Comparison of ENCODE assay signal across 7 cellular contexts in the genomic region with DNA sequence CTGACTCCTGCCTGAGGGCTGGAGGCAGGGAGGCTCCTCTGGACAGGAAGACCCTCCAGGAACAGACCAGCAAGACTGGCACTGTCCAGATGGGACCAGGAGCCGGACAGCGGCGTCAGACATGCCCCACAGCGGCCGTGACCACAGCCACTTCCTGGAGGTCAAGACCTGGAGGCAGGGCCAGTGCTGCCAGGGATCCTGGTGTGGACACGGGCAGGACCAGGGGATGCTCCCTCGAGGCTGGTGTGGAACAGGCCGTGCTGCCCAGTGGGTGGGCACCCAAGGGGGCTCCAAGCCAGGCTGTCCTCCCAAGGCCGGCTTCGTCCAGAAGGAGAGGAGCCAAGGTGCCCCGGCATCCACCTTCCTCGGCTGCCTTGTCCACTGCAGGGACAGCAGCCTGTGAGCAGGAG. TPM values are rescaled to one million over a fixed set of nuclear protein-coding genes. Genes with fewer than 3 reads are reported as not detected.
DNase-seq lines count a peak whose midpoint lies in the region; TF ChIP-seq lines count a peak whose summit lies in the region.

No MANE protein-coding gene starts in this region.

- peak overlapping the region in 1 of 2 donors; percentile 30 for H3K9ac ChIP-seq in liver (ENCODE audit: low read depth in 1 of 2, low read length in 2 of 2)

- TF ChIP-seq RAD21 in liver (IDR thresholded peaks at IDR 0.05), result no peak

- H3K9me3 ChIP-seq in MG63 (no peaks in the 10 kb centered on the region), ascending aorta (no peaks in the 10 kb centered on the region), liver (ENCODE audit: control insufficient read depth in 4 of 4, low read length in 3 of 4) (no peaks in the 10 kb centered on the region), tibial artery (no peaks in the 10 kb centered on the region)

- no peaks in the 10 kb centered on the region for H3K36me3 ChIP-seq in MG63
- no peaks in the 10 kb centered on the region for H3K36me3 ChIP-seq in ascending aorta
- H3K36me3 ChIP-seq in liver (ENCODE audit: control insufficient read depth in 4 of 4, insufficient read depth in 3 of 4, low read depth in 1 of 4, low read length in 3 of 4), result no peaks in the 10 kb centered on the region
- no peaks in the 10 kb centered on the region for H3K36me3 ChIP-seq in tibial artery

- 71% methylated on average over 12 of the region's 12 CpGs for WGBS in liver

- H3K4me3 ChIP-seq in MG63 (no peak overlapping the region), ascending aorta (no peak overlapping the region), liver (ENCODE audit: low read depth in 1 of 3, low read length in 3 of 3) (no peak overlapping the region), tibial artery (no peak overlapping the region)

- TF ChIP-seq CTCF in ascending aorta (IDR thresholded peaks at IDR 0.05) (no peak), liver (IDR thresholded peaks at IDR 0.05; ENCODE audit: low read depth, low read length, missing input control) (no peak), tibial artery (IDR thresholded peaks at IDR 0.05) (no peak)

- no peaks in the 10 kb centered on the region for H3K27me3 ChIP-seq in MG63
- H3K27me3 ChIP-seq in ascending aorta, result no peaks in the 10 kb centered on the region
- H3K27me3 ChIP-seq in liver (ENCODE audit: control insufficient read depth in 4 of 4, insufficient read depth in 4 of 4, low read length in 3 of 4), result no peaks in the 10 kb centered on the region
- H3K27me3 ChIP-seq in tibial artery, result no peaks in the 10 kb centered on the region

- H3K27ac ChIP-seq in ascending aorta (peak overlapping the region; percentile 84 to 93), liver (ENCODE audit: low read depth in 1 of 2, low read length in 2 of 2) (peak overlapping the region; percentile 60 to 82), tibial artery (peak overlapping the region; percentile 73 to 80)

- intact Hi-C loops in ascending aorta (cut with DNase I), result no loop called here
- intact Hi-C loops in tibial artery (cut with DNase I; ENCODE audit: low total_unique reads), result no loop called here

- DNase-seq in MG63, result peak; percentile 85
- no peak for DNase-seq in ascending aorta (ENCODE audit: low spot score in 2 of 2)
- DNase-seq in tibial artery, result peak in 1 of 2 donors; percentile 77
- DNase-seq in stimulated activated CD4-positive, alpha-beta T cell treated with anti-CD3 and anti-CD28 coated beads, Interleukin-15, amount 100 ng/mL, for 24 hours, result no peak
- no peak for DNase-seq in activated CD4-positive, CD25-positive, alpha-beta regulatory T cell (lab: John Stamatoyannopoulos, UW)
- no peak for DNase-seq in dedifferentiated amniotic fluid mesenchymal stem cell (ENCODE audit: extremely low spot score)

- peaks cover 25 to 33% of the 10 kb centered on the region in 2 donors for H3K4me1 ChIP-seq in ascending aorta
- H3K4me1 ChIP-seq in liver (ENCODE audit: control insufficient read depth in 4 of 4, insufficient read depth in 4 of 4, low read length in 3 of 4), result peaks cover 4 to 19% (median 12%) of the 10 kb centered on the region in 4 donors
- peaks cover 9 to 46% (median 34%) of the 10 kb centered on the region in 4 donors for H3K4me1 ChIP-seq in tibial artery

TF ChIP-seq in liver, 16 proteins besides CTCF, POLR2A, EP300 and RAD21:
- no peak for TF ChIP-seq FOXA1 (IDR thresholded peaks at IDR 0.05)
- no peak for TF ChIP-seq TAF1 (conservative IDR thresholded peaks at IDR 0.05)
- no peak for TF ChIP-seq JUND (IDR thresholded peaks at IDR 0.05)
- TF ChIP-seq, protein P1, sequence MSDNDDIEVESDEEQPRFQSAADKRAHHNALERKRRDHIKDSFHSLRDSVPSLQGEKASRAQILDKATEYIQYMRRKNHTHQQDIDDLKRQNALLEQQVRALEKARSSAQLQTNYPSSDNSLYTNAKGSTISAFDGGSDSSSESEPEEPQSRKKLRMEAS (IDR thresholded peaks at IDR 0.05), result no peak
- TF ChIP-seq HNF4G (IDR thresholded peaks at IDR 0.05), result no peak
- TF ChIP-seq, protein P2, sequence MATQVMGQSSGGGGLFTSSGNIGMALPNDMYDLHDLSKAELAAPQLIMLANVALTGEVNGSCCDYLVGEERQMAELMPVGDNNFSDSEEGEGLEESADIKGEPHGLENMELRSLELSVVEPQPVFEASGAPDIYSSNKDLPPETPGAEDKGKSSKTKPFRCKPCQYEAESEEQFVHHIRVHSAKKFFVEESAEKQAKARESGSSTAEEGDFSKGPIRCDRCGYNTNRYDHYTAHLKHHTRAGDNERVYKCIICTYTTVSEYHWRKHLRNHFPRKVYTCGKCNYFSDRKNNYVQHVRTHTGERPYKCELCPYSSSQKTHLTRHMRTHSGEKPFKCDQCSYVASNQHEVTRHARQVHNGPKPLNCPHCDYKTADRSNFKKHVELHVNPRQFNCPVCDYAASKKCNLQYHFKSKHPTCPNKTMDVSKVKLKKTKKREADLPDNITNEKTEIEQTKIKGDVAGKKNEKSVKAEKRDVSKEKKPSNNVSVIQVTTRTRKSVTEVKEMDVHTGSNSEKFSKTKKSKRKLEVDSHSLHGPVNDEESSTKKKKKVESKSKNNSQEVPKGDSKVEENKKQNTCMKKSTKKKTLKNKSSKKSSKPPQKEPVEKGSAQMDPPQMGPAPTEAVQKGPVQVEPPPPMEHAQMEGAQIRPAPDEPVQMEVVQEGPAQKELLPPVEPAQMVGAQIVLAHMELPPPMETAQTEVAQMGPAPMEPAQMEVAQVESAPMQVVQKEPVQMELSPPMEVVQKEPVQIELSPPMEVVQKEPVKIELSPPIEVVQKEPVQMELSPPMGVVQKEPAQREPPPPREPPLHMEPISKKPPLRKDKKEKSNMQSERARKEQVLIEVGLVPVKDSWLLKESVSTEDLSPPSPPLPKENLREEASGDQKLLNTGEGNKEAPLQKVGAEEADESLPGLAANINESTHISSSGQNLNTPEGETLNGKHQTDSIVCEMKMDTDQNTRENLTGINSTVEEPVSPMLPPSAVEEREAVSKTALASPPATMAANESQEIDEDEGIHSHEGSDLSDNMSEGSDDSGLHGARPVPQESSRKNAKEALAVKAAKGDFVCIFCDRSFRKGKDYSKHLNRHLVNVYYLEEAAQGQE (IDR thresholded peaks at IDR 0.05), result no peak
- TF ChIP-seq FOXA2 (IDR thresholded peaks at IDR 0.05), result no peak
- TF ChIP-seq HNF4A (conservative IDR thresholded peaks at IDR 0.05), result no peak
- no peak for TF ChIP-seq NR2F2 (IDR thresholded peaks at IDR 0.05)
- TF ChIP-seq YY1 (IDR thresholded peaks at IDR 0.05), result no peak
- TF ChIP-seq, protein P3, sequence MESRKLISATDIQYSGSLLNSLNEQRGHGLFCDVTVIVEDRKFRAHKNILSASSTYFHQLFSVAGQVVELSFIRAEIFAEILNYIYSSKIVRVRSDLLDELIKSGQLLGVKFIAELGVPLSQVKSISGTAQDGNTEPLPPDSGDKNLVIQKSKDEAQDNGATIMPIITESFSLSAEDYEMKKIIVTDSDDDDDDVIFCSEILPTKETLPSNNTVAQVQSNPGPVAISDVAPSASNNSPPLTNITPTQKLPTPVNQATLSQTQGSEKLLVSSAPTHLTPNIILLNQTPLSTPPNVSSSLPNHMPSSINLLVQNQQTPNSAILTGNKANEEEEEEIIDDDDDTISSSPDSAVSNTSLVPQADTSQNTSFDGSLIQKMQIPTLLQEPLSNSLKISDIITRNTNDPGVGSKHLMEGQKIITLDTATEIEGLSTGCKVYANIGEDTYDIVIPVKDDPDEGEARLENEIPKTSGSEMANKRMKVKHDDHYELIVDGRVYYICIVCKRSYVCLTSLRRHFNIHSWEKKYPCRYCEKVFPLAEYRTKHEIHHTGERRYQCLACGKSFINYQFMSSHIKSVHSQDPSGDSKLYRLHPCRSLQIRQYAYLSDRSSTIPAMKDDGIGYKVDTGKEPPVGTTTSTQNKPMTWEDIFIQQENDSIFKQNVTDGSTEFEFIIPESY (IDR thresholded peaks at IDR 0.05), result no peak
- TF ChIP-seq, protein P4, sequence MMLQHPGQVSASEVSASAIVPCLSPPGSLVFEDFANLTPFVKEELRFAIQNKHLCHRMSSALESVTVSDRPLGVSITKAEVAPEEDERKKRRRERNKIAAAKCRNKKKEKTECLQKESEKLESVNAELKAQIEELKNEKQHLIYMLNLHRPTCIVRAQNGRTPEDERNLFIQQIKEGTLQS (IDR thresholded peaks at IDR 0.05), result no peak
- TF ChIP-seq EGR1 (IDR thresholded peaks at IDR 0.05; ENCODE audit: low read depth in 2 of 2), result no peak
- TF ChIP-seq SP1 (IDR thresholded peaks at IDR 0.05), result no peak
- TF ChIP-seq GABPA (IDR thresholded peaks at IDR 0.05 in 1 of 2, conservative IDR thresholded peaks at IDR 0.05 in 1 of 2), result no peak
- TF ChIP-seq RXRA (IDR thresholded peaks at IDR 0.05), result no peak

RNA-seq across cellular contexts. Expression of a gene that starts 4.5 kb away (rescaled TPM):
- total RNA-seq in MG63 (2014; rRNA removed; shearing (Covaris generic); ENCODE audit: low replicate concordance), result 6.9 and 8.2 TPM in 2 replicates
- total RNA-seq in ascending aorta, result 12.8 TPM
- 10 to 100 TPM in 1 of 2 donors, 1 to 10 TPM in 1; 5.4 to 13.6 TPM for total RNA-seq in liver
- polyA plus RNA-seq in liver, result 10 to 100 TPM in 1 of 2 donors, 1 to 10 TPM in 1; 9.8 to 19.1 TPM

RNA-seq across cellular contexts. Expression of a gene that starts 11.7 kb away (rescaled TPM):
- total RNA-seq in MG63 (2014; rRNA removed; shearing (Covaris generic); ENCODE audit: low replicate concordance), result 529 and 652 TPM in 2 replicates
- total RNA-seq in ascending aorta (253 TPM), liver (10 to 100 TPM in 1 of 2 donors, 1 to 10 TPM in 1; 9.2 to 10.5 TPM)
- 1 to 10 TPM; 1.1 to 8.4 TPM for polyA plus RNA-seq in liver

RNA-seq across cellular contexts. Expression of a gene that starts 56.4 kb away (rescaled TPM):
- 60.2 and 104 TPM in 2 replicates for total RNA-seq in MG63 (2014; rRNA removed; shearing (Covaris generic); ENCODE audit: low replicate concordance)
- total RNA-seq in ascending aorta, result 86.8 TPM
- 10 to 100 TPM; 22.0 to 49.0 TPM for total RNA-seq in liver
- polyA plus RNA-seq in liver, result 10 to 100 TPM; 29.0 to 39.3 TPM

Comparison
In these comparisons a context has a peak if more than half of its experiments do, and no peak if none do; other contexts are left out.
1. RNA of a gene that starts 11.7 kb away (total RNA-seq): 529 to 652 TPM in MG63 and 253 TPM in ascending aorta (single experiment); 9.2 to 10.5 TPM in liver; every median in the first group is over 10 times any median in the second.
2. Peak in every context shown above with its lines, with median percentiles within 50 percentile points of each other: H3K27ac ChIP-seq.